18 cellular contexts compared by ENCODE assay signal in the genomic region with DNA sequence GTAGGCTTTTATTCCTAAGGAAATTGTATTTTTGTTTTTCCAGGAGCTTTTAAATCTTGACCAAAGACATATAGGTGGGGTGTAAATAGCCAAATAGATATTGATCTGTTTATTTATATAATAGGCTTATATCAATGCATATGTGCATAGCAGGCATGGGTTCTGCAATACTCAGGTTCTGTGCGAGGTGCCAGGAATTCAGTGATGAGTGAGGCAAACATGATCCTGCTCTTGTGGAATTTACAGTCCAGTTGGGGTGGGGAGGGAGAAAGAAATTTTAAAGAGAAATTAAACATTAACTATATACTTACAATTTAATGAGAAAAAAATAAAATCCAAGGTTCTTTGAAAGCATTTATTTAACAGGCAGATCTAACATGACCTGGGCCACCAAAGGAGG.
DNase-seq lines count a peak whose midpoint lies in the region; ATAC-seq and TF ChIP-seq lines count a peak whose summit lies in the region.
"Had no signal": no experiment of that assay in that cellular context is flagged by ENCODE, and none has a peak within 500 bp of the region (broad histone marks: within the 10 kb centered on the region; RNA-seq: fewer than 3 reads in every experiment).

No MANE protein-coding gene starts in this region.

- POLR2A ChIA-PET in activated CD4-positive, alpha-beta T cell treated with anti-CD3 and anti-CD28 coated beads for 36 hours (lab: Charles Lee), result interaction anchor here (0.7 kb wide), 1 partner anchor 544 kb away, joined by 3 read pairs; no protein-coding TSS in a partner anchor

- H3K27ac Mint-ChIP-seq in activated CD4-positive, alpha-beta T cell treated with anti-CD3 and anti-CD28 coated beads for 36 hours, result peak overlapping the region; percentile 89
- H3K27ac Mint-ChIP-seq in activated naive CD8-positive, alpha-beta T cell treated with anti-CD3 and anti-CD28 coated beads, Interleukin-2, amount 50 U/mL, for 24 hours, result peak overlapping the region; percentile 93
- H3K27ac Mint-ChIP-seq in nephron, result peak overlapping the region; percentile 46 to 90 (median 80)

- no peaks in the 10 kb centered on the region for H3K9me3 Mint-ChIP-seq in activated CD4-positive, alpha-beta T cell treated with anti-CD3 and anti-CD28 coated beads for 36 hours (ENCODE audit: low read depth)
- H3K9me3 Mint-ChIP-seq in activated naive CD8-positive, alpha-beta T cell treated with anti-CD3 and anti-CD28 coated beads, Interleukin-2, amount 50 U/mL, for 24 hours, result no peaks in the 10 kb centered on the region
- no peaks in the 10 kb centered on the region for H3K9me3 Mint-ChIP-seq in nephron

- no peak for TF ChIP-seq CTCF in nephron (IDR thresholded peaks at IDR 0.05; ENCODE audit: unreplicated experiment in 3 of 3)

- no peaks in the 10 kb centered on the region for H3K27me3 Mint-ChIP-seq in activated CD4-positive, alpha-beta T cell treated with anti-CD3 and anti-CD28 coated beads for 36 hours
- H3K27me3 Mint-ChIP-seq in activated naive CD8-positive, alpha-beta T cell treated with anti-CD3 and anti-CD28 coated beads, Interleukin-2, amount 50 U/mL, for 24 hours, result no peaks in the 10 kb centered on the region
- peaks cover 8% of the 10 kb centered on the region for H3K27me3 Mint-ChIP-seq in nephron (ENCODE audit: low read depth)

- no peak overlapping the region for H3K4me3 Mint-ChIP-seq in activated CD4-positive, alpha-beta T cell treated with anti-CD3 and anti-CD28 coated beads for 36 hours
- no peak overlapping the region for H3K4me3 Mint-ChIP-seq in activated naive CD8-positive, alpha-beta T cell treated with anti-CD3 and anti-CD28 coated beads, Interleukin-2, amount 50 U/mL, for 24 hours
- H3K4me3 Mint-ChIP-seq in nephron, result no peak overlapping the region

- intact Hi-C loops in activated CD4-positive, alpha-beta T cell treated with anti-CD3 and anti-CD28 coated beads for 36 hours (cut with DNase I, micrococcal nuclease), result no loop called here

- H3K4me1 Mint-ChIP-seq in activated CD4-positive, alpha-beta T cell treated with anti-CD3 and anti-CD28 coated beads for 36 hours, result peaks cover 89% of the 10 kb centered on the region
- H3K4me1 Mint-ChIP-seq in activated naive CD8-positive, alpha-beta T cell treated with anti-CD3 and anti-CD28 coated beads, Interleukin-2, amount 50 U/mL, for 24 hours, result peaks cover 94% of the 10 kb centered on the region
- H3K4me1 Mint-ChIP-seq in nephron, result peaks cover 45% of the 10 kb centered on the region

- peaks cover 71% of the 10 kb centered on the region for H3K36me3 Mint-ChIP-seq in activated CD4-positive, alpha-beta T cell treated with anti-CD3 and anti-CD28 coated beads for 36 hours (ENCODE audit: low read depth)
- peaks cover 94% of the 10 kb centered on the region for H3K36me3 Mint-ChIP-seq in activated naive CD8-positive, alpha-beta T cell treated with anti-CD3 and anti-CD28 coated beads, Interleukin-2, amount 50 U/mL, for 24 hours (ENCODE audit: low read depth)
- no peaks in the 10 kb centered on the region for H3K36me3 Mint-ChIP-seq in nephron (ENCODE audit: low read depth)

- CTCF ChIA-PET in activated CD4-positive, alpha-beta T cell treated with anti-CD3 and anti-CD28 coated beads for 36 hours (lab: Charles Lee), result no interaction called here

- no peak for ATAC-seq in activated CD4-positive, alpha-beta T cell treated with anti-CD3 and anti-CD28 coated beads for 36 hours
- ATAC-seq in activated naive CD8-positive, alpha-beta T cell treated with anti-CD3 and anti-CD28 coated beads, Interleukin-2, amount 50 U/mL, for 24 hours, result no peak

- H3K27ac ChIP-seq in substantia nigra (ENCODE audit: low read depth, low read length, poor library complexity, severe bottlenecking), result no peak overlapping the region
- H3K27ac ChIP-seq: ascending aorta, BLaER1, upper lobe of right lung had no signal

- DNase-seq in activated CD4-positive, alpha-beta T cell treated with anti-CD3 and anti-CD28 coated beads for 36 hours, result no peak
- no peak for DNase-seq in activated CD4-positive, alpha-beta T cell treated with anti-CD3 and anti-CD28 coated beads, Interleukin-2, amount 50 U/mL, for 4 hours
- peak; percentile 54 for DNase-seq in EH (ENCODE audit: low read depth)
- DNase-seq in activated naive CD8-positive, alpha-beta T cell treated with anti-CD3 and anti-CD28 coated beads, Interleukin-2, amount 50 U/mL, for 24 hours, result no peak
- DNase-seq in NCI-H2081 (lab: John Stamatoyannopoulos, UW), result no peak
- DNase-seq in GDM1 (lab: John Stamatoyannopoulos, UW), result no peak
- no peak for DNase-seq in substantia nigra (lab: John Stamatoyannopoulos, UW)
- DNase-seq: 8988T; activated effector memory CD4-positive, alpha-beta T cell treated with Interleukin-2 at 50 U/mL for 16 hours; HCEC 1CT; head of caudate nucleus; NCI-H1417 treated with DMSO at 0.1 percent for 48 hours; NCI-H748 treated with DMSO at 0.1 percent for 48 hours; stimulated activated naive CD4-positive, alpha-beta T cell treated with Interleukin-2 at 50 U/mL for 16 hours; upper lobe of right lung had no signal
